29 cellular contexts compared by ENCODE assay signal in the genomic region with DNA sequence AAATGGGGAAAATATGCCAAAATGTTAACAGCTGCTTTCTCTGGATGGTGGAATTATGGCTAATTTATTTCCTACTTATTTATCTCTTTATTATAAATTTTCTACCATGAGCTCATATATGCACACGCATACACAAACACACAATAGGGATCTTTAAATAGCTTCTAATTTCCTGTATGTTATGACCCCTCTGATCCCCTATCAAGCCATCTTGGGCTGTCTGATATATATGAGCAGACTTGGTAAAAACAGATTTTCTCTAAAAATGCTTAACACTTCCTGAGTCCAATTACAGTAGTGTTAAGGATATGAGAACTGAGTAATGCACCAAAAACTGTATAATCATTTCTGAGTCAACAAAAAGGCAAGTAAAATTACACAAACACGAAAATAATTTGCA. TPM values are rescaled to one million over a fixed set of nuclear protein-coding genes. Genes with fewer than 3 reads are reported as not detected.
"Had no signal": no experiment of that assay in that cellular context is flagged by ENCODE, and none has a peak within 500 bp of the region (broad histone marks: within the 10 kb centered on the region; RNA-seq: fewer than 3 reads in every experiment).

No MANE protein-coding gene starts in this region.

- H3K4me1 ChIP-seq: SJSA1 had no signal

- H3K4me2 ChIP-seq: KMS-11 had no signal

- H3K9ac ChIP-seq: KMS-11 had no signal

- H3K9me3 ChIP-seq: SJSA1 had no signal

- H3K27ac ChIP-seq: brain microvascular endothelial cell, KMS-11, SJSA1 had no signal

- H3K27me3 ChIP-seq: brain microvascular endothelial cell, SJSA1 had no signal

- DNase-seq: activated CD4-positive, alpha-beta T cell treated with anti-CD3 and anti-CD28 coated beads for 4 hours; activated CD8-positive, alpha-beta memory T cell treated with anti-CD3 and anti-CD28 coated beads, Interleukin-2, amount 50 U/mL, for 4 hours; activated CD8-positive, alpha-beta T cell treated with anti-CD3 and anti-CD28 coated beads for 36 hours; activated gamma-delta T cell treated with Interleukin-2 at 50 U/mL for 16 hours; activated naive CD4-positive, alpha-beta T cell treated with anti-CD3 and anti-CD28 coated beads, Interleukin-2, amount 50 U/mL, for 16 hours; activated naive CD8-positive, alpha-beta T cell treated with anti-CD3 and anti-CD28 coated beads, Interleukin-2, amount 50 U/mL, for 24 hours; activated T-cell treated with anti-CD3 and anti-CD28 coated beads, Interleukin-2, amount 50 U/mL, for 72 hours; amniotic stem cell; brain microvascular endothelial cell; NCI-H1092; NCI-H1417; NCI-H1930; NCI-H2171; NCI-H2227 treated with DMSO at 0.1 percent for 48 hours; NCI-H69; NK-92 treated with Interleukin-12 subunit alpha and Interleukin-12 subunit beta, amount 100 ng/mL, for 24 hours; OCI-M1; RPMI8226; SW 1271 had no signal

- FAIRE-seq: HepG2 had no signal

- ATAC-seq: activated CD4-positive, CD25-positive, alpha-beta regulatory T cell treated with anti-CD3 and anti-CD28 coated beads, Interleukin-2, amount 50 U/mL, for 24 hours; activated CD8-positive, alpha-beta T cell treated with anti-CD3 and anti-CD28 coated beads for 36 hours; activated naive CD8-positive, alpha-beta T cell treated with anti-CD3 and anti-CD28 coated beads, Interleukin-2, amount 50 U/mL, for 24 hours; activated T-cell treated with anti-CD3 and anti-CD28 coated beads, Interleukin-2, amount 50 U/mL, for 72 hours; HepG2; Panc1; Right ventricle myocardium inferior; SK-N-SH treated with all-trans-retinoic acid at 6 μM for 48 hours had no signal

- H3K36me3 ChIP-seq: brain microvascular endothelial cell, SJSA1 had no signal

- H3K4me3 ChIP-seq: SJSA1 had no signal

RNA-seq across cellular contexts. Expression of gene LMOD3, which starts 52.0 kb away (rescaled TPM):
- total RNA-seq: activated CD8-positive, alpha-beta T cell treated with anti-CD3 and anti-CD28 coated beads for 36 hours; activated T-cell treated with anti-CD3 and anti-CD28 coated beads, Interleukin-2, amount 50 U/mL, for 72 hours; activated T-helper 2 cell treated with anti-CD3 and anti-CD28 coated beads, Interferon-gamma antibody, Interleukin-2, Interleukin-4, amounts not matched to agents 10 μg/mL and 5 μg/mL and 100 μg/mL, durations not matched to agents 14 hours and 24 hours and 36 hours; HepG2; MCF 10A; SJSA1; T-helper 1 cell treated with Interleukin-12 subunit alpha and Interleukin-12 subunit beta and Interleukin-4 antibody, amounts not matched to agents 30 ng/mL and 1 ng/mL, for 36 hours had no signal
- polyA plus RNA-seq: HepG2 had no signal
